24 cellular contexts compared by ENCODE assay signal in genomic region chr9:137374131-137374845, GRCh38. TPM values are rescaled to one million over a fixed set of nuclear protein-coding genes. Genes with fewer than 3 reads are reported as not detected.
DNase-seq lines count a peak whose midpoint lies in the region; ATAC-seq, FAIRE-seq and TF ChIP-seq lines count a peak whose summit lies in the region.
"Had no signal": no experiment of that assay in that cellular context is flagged by ENCODE, and none has a peak within 500 bp of the region (broad histone marks: within the 10 kb centered on the region; RNA-seq: fewer than 3 reads in every experiment).

No MANE protein-coding gene starts in this region.

- peaks cover 0 to 7% (median 0%) of the 10 kb centered on the region in 12 donors for H3K9me3 ChIP-seq in heart left ventricle
- peaks cover 7% of the 10 kb centered on the region for H3K9me3 ChIP-seq in K562 (replicated peaks; ENCODE audit: control insufficient read depth, insufficient read depth, low read depth, low read length)
- H3K9me3 ChIP-seq in neuronal stem cell (replicated peaks in 1 of 2; ENCODE audit: control insufficient read depth in 2 of 2, insufficient read depth in 1 of 2, low read depth in 1 of 2, low read length in 2 of 2) = peaks cover 12% of the 10 kb centered on the region in 2 donors
- no peaks in the 10 kb centered on the region for H3K9me3 ChIP-seq in aorta (ENCODE audit: control insufficient read depth, low read length)

- no peak overlapping the region for H3K27ac ChIP-seq in heart left ventricle
- no peak overlapping the region for H3K27ac ChIP-seq in K562 (ENCODE audit: extremely low read depth, low read depth, low read length)
- peak overlapping the region; percentile 90 for H3K27ac ChIP-seq in neuronal stem cell (replicated peaks; ENCODE audit: low read length)
- no peak overlapping the region for H3K27ac ChIP-seq in aorta (ENCODE audit: low read depth in 1 of 2, low read length in 2 of 2)
- H3K27ac ChIP-seq: KMS-11 had no signal

- H3K27me3 ChIP-seq in heart left ventricle (no peaks in the 10 kb centered on the region), K562 (ENCODE audit: control insufficient read depth in 2 of 2, insufficient read depth in 2 of 2, low read length in 2 of 2) (no peaks in the 10 kb centered on the region), neuronal stem cell (ENCODE audit: control insufficient read depth in 3 of 3, insufficient read depth in 3 of 3, low read depth in 1 of 3, low read length in 3 of 3) (no peaks in the 10 kb centered on the region), aorta (ENCODE audit: control insufficient read depth in 1 of 2, insufficient read depth in 2 of 2, low read length in 1 of 2) (no peaks in the 10 kb centered on the region)

- ATAC-seq in heart left ventricle (peak in 1 of 4 donors; percentile 4), left cardiac atrium (no peak), K562 (no peak), aorta (ENCODE audit: low FRiP score) (no peak), HG03135 (IDR thresholded peaks at IDR 0.05; ENCODE audit: unreplicated experiment) (no peak)

- H2BK120ac ChIP-seq in neuronal stem cell (ENCODE audit: low read depth, low read length) = peak overlapping the region; percentile 51

- CTCF ChIA-PET in K562 (lab: Yijun Ruan, JAX; ENCODE audit: low intra/inter-chr PET ratio) = no interaction called here

- no peaks in the 10 kb centered on the region for H3K4me1 ChIP-seq in heart left ventricle
- H3K4me1 ChIP-seq in K562 (replicated peaks in 1 of 2; ENCODE audit: control insufficient read depth in 2 of 2, insufficient read depth in 2 of 2, low read length in 2 of 2) = peaks cover 0 to 38% of the 10 kb centered on the region in 2 experiments; a peak in 2 of 5 replicates
- peaks cover 39% of the 10 kb centered on the region in 2 donors for H3K4me1 ChIP-seq in neuronal stem cell (ENCODE audit: control insufficient read depth in 2 of 2, insufficient read depth in 1 of 2, low read depth in 1 of 2, low read length in 2 of 2)
- H3K4me1 ChIP-seq in aorta (ENCODE audit: control insufficient read depth in 1 of 2, insufficient read depth in 2 of 2, low read length in 2 of 2) = no peaks in the 10 kb centered on the region

- POLR2A ChIA-PET in K562 (lab: Yijun Ruan, JAX) = interaction anchor here (0.8 kb wide), 1 partner anchor 15 kb away, joined by 3 read pairs; no protein-coding TSS in a partner anchor

- H3K79me1 ChIP-seq in neuronal stem cell (ENCODE audit: low read depth, low read length) = no peaks in the 10 kb centered on the region

- TF ChIP-seq RAD21 in K562 (CRISPR knock-in tag; conservative IDR thresholded peaks at IDR 0.05 in 1 of 2, IDR thresholded peaks at IDR 0.05 in 1 of 2) = no peak

- no peak for FAIRE-seq in K562 (lab: Jason Lieb, UNC)
- FAIRE-seq in H54 (lab: Jason Lieb, UNC) = no peak
- FAIRE-seq: A204.1, RCC 7860 had no signal

- H4K8ac ChIP-seq in neuronal stem cell (ENCODE audit: low read depth, low read length) = no peak overlapping the region

- no peak overlapping the region for H2AFZ ChIP-seq in K562 (ENCODE audit: low read depth, low read length)
- no peak overlapping the region for H2AFZ ChIP-seq in neuronal stem cell (ENCODE audit: low read length)

- H2BK15ac ChIP-seq in neuronal stem cell (ENCODE audit: low read length) = peak overlapping the region; percentile 52

- H3K9me1 ChIP-seq in K562 (ENCODE audit: control insufficient read depth, insufficient read depth, low read length) = no peaks in the 10 kb centered on the region

- H4K91ac ChIP-seq in neuronal stem cell (ENCODE audit: low read depth, low read length, poor library complexity) = no peak overlapping the region

- no peak overlapping the region for H3K4me3 ChIP-seq in heart left ventricle
- no peak overlapping the region for H3K4me3 ChIP-seq in K562
- peak overlapping the region in 1 of 2 donors; percentile 39 for H3K4me3 ChIP-seq in neuronal stem cell (ENCODE audit: low read length in 2 of 2)
- no peak overlapping the region for H3K4me3 ChIP-seq in aorta (ENCODE audit: low read length in 2 of 2)

- in situ Hi-C loops in K562 (cut with MboI) = no loop called here

- H2AK5ac ChIP-seq in neuronal stem cell (ENCODE audit: low read depth, low read length) = peak overlapping the region; percentile 97

- peak overlapping the region; percentile 35 for H2BK5ac ChIP-seq in neuronal stem cell (ENCODE audit: low read length)

- intact Hi-C loops in heart left ventricle (cut with DNase I) = no loop called here
- intact Hi-C loops in left cardiac atrium (cut with DNase I) = no loop called here
- intact Hi-C loops in K562 (cut with micrococcal nuclease) = no loop called here
- intact Hi-C loops in aorta (cut with DNase I) = no loop called here

- H3K14ac ChIP-seq in neuronal stem cell (ENCODE audit: low read length) = peak overlapping the region; percentile 6

- H4K20me1 ChIP-seq in K562 (replicated peaks; ENCODE audit: control insufficient read depth, insufficient read depth, low read length) = no peaks in the 10 kb centered on the region

- TF ChIP-seq CTCF in heart left ventricle (IDR thresholded peaks at IDR 0.05) (no peak), K562 (IDR thresholded peaks at IDR 0.05 in 2 of 3, conservative IDR thresholded peaks at IDR 0.05 in 1 of 3; ENCODE audit: insufficient read depth in 2 of 3, low read depth in 1 of 3, low read length in 3 of 3) (no peak)

- peak overlapping the region; percentile 86 for H3K18ac ChIP-seq in neuronal stem cell (ENCODE audit: low read length)

- H3K36me3 ChIP-seq in heart left ventricle = peaks cover 0 to 20% (median 0%) of the 10 kb centered on the region in 9 donors
- no peaks in the 10 kb centered on the region for H3K36me3 ChIP-seq in K562 (ENCODE audit: control insufficient read depth, insufficient read depth, low read length)
- peaks cover 0 to 6% of the 10 kb centered on the region in 2 donors for H3K36me3 ChIP-seq in neuronal stem cell (replicated peaks in 1 of 2; ENCODE audit: control insufficient read depth in 2 of 2, insufficient read depth in 2 of 2, low read length in 2 of 2)
- H3K36me3 ChIP-seq in aorta (ENCODE audit: control insufficient read depth in 1 of 2, insufficient read depth in 2 of 2, low read length in 1 of 2) = no peaks in the 10 kb centered on the region

- TF ChIP-seq EP300 in K562 (IDR thresholded peaks at IDR 0.05; ENCODE audit: low read length) = no peak

- DNase-seq in heart left ventricle (peak in 4 of 5 donors; percentile 10 to 55 (median 14)), left cardiac atrium (no peak), K562 (ENCODE audit: extremely low read depth in 1 of 4, low spot score in 3 of 4) (no peak), neuronal stem cell (ENCODE audit: low spot score) (no peak), aorta (peak; percentile 25 to 67), H54 (ENCODE audit: insufficient read length, low spot score) (no peak)
- DNase-seq: CD4-positive, alpha-beta memory T cell; DMS153; GDM1; HFFc6; NCI-H1417; NCI-H187 treated with DMSO at 0.1 percent for 48 hours; NCI-H2227 treated with DMSO at 0.1 percent for 48 hours; NCI-H510A treated with DMSO at 0.1 percent for 48 hours; NCI-H774; SHP77 had no signal

- H3K4me2 ChIP-seq in K562 (ENCODE audit: insufficient read depth, low read length) (no peak overlapping the region), neuronal stem cell (ENCODE audit: insufficient read depth, low read length, poor library complexity, severe bottlenecking) (no peak overlapping the region)
- H3K4me2 ChIP-seq: KMS-11 had no signal

- 94 to 96% (median 95%) methylated on average over 26 to 37 of the region's 37 CpGs for WGBS in heart left ventricle, 4 donors
- WGBS in K562 (ENCODE audit: insufficient coverage, low coverage, missing lambda C conversion rate) = 60% methylated on average over 29 of the region's 37 CpGs
- no CpG with 5 or more reads among the region's 37 CpGs for WGBS in neuronal stem cell (ENCODE audit: extremely low coverage in 2 of 2, insufficient read length in 2 of 2, insufficient replicate concordance in 1 of 2), 2 donors
- 95% methylated on average over 37 of the region's 37 CpGs for WGBS in aorta, 2 donors

- no peak overlapping the region for H3K23ac ChIP-seq in neuronal stem cell (ENCODE audit: low read depth, low read length, poor library complexity)

- H3K79me2 ChIP-seq in K562 (ENCODE audit: control insufficient read depth, insufficient read depth, low read length) = no peaks in the 10 kb centered on the region

- TF ChIP-seq POLR2A in heart left ventricle (IDR thresholded peaks at IDR 0.05) (no peak), K562 (conservative IDR thresholded peaks at IDR 0.05) (no peak), H54 (IDR thresholded peaks at IDR 0.05; ENCODE audit: low read depth, low read length) (no peak)

- peak overlapping the region; percentile 38 for H3K4ac ChIP-seq in neuronal stem cell (ENCODE audit: low read length)

- no peak overlapping the region for H2BK12ac ChIP-seq in neuronal stem cell (ENCODE audit: low read length)

- BruUV-seq in K562 (replicated peaks; lab: Mats Ljungman, UMichigan) = no TSS peak

- H3K9ac ChIP-seq in K562 (ENCODE audit: insufficient read depth in 1 of 2, low read depth in 2 of 2, low read length in 2 of 2) (no peak overlapping the region), neuronal stem cell (ENCODE audit: low read depth, low read length, poor library complexity) (no peak overlapping the region)
- H3K9ac ChIP-seq: KMS-11 had no signal

RNA-seq across cellular contexts. Expression of gene EXD3, which starts 48.7 kb away (rescaled TPM):
- total RNA-seq in heart left ventricle (10 to 100 TPM in 2 of 9 donors, 1 to 10 TPM in 7; 4.1 to 12.9 (median 8.6) TPM), left cardiac atrium (10 to 100 TPM in 1 of 2 donors, 1 to 10 TPM in 1; 8.0 to 11.7 TPM), K562 (2014; rRNA removed) (6.5 and 6.7 TPM in 2 replicates), K562 (2014; rRNA removed; fragmentation: Illumina TruSeq; extraction: Trizol) (1.3 and 1.5 TPM in 2 replicates), K562 (2015; rRNA removed; fragmentation: Illumina TruSeq; extraction: Trizol) (3.3 and 3.4 TPM in 2 replicates), K562 (2021) (11.7 and 12.5 TPM in 2 replicates), aorta (10 to 100 TPM; 21.9 to 38.2 TPM)
- polyA plus RNA-seq in heart left ventricle (10 to 100 TPM in 1 of 2 donors, 1 to 10 TPM in 1; 5.6 to 15.2 TPM), K562 (2011; rRNA removed) (3.9 and 8.0 TPM in 2 replicates), K562 (2014; fragmentation: Illumina TruSeq; extraction: Trizol) (5.6 and 8.5 TPM in 2 replicates), K562 (2014; fragmentation: Nextera tagmentation; extraction: Ambion mirVana) (under 1 TPM; 0.29 to 0.35 TPM), K562 (2014; rRNA removed) (8.6 and 10.2 TPM in 2 replicates), aorta (10 to 100 TPM; 15.9 to 96.8 TPM)
- 17.3 and 38.8 TPM in 2 replicates for total RNA-seq in K562 (2011; cell fraction: chromatin; rRNA removed; ENCODE audit: low replicate concordance)
- 26.5 and 29.7 TPM in 2 replicates for total RNA-seq in K562 (2011; cell fraction: nucleolus; rRNA removed)
- 17.2 and 17.5 TPM in 2 replicates for total RNA-seq in K562 (2011; cell fraction: nucleoplasm; rRNA removed)
- 5.1 and 8.7 TPM in 2 replicates for polyA plus RNA-seq in K562 (2011; cell fraction: cytosol; rRNA removed)
- polyA plus RNA-seq in K562 (2011; cell fraction: nucleus; rRNA removed) = 60.2 and 73.6 TPM in 2 replicates
- polyA plus RNA-seq in K562 (2012) = 7.9 and 18.3 TPM in 2 replicates
- 2.0 and 3.0 TPM in 2 replicates for polyA minus RNA-seq in K562 (2011; rRNA and poly(A)+ RNA removed)
- polyA minus RNA-seq in K562 (2011; cell fraction: cytosol; rRNA and poly(A)+ RNA removed) = 2.3 and 5.6 TPM in 2 replicates
- 6.2 and 8.9 TPM in 2 replicates for polyA minus RNA-seq in K562 (2011; cell fraction: nucleus; rRNA and poly(A)+ RNA removed)
- polyA plus RNA-seq in neuronal stem cell (2013, experiment 1 of 2) = 21.1 TPM
- 19.9 TPM for polyA plus RNA-seq in neuronal stem cell (2013, experiment 2 of 2)

RNA-seq across cellular contexts. Expression of gene NOXA1, which starts 48.9 kb away (rescaled TPM):
- total RNA-seq in heart left ventricle (1 to 10 TPM in 8 of 9 donors, under 1 TPM in 1; 0.81 to 5.5 (median 2.7) TPM), left cardiac atrium (1 to 10 TPM; 2.5 to 5.3 TPM), K562 (2014; rRNA removed) (0.33 and 0.50 TPM in 2 replicates), K562 (2014; rRNA removed; fragmentation: Illumina TruSeq; extraction: Trizol) (not detected in 2 replicates), K562 (2015; rRNA removed; fragmentation: Illumina TruSeq; extraction: Trizol) (0.07 TPM in 1 of 2 replicates, not detected in the other), K562 (2021) (0.63 and 1.2 TPM in 2 replicates), aorta (1 to 10 TPM; 4.1 to 8.5 TPM)
- polyA plus RNA-seq in heart left ventricle (1 to 10 TPM in 1 of 2 donors, under 1 TPM in 1; 0.44 to 4.1 TPM), K562 (2011; rRNA removed) (0.11 and 0.22 TPM in 2 replicates), K562 (2014; fragmentation: Illumina TruSeq; extraction: Trizol) (not detected in 2 replicates), K562 (2014; fragmentation: Nextera tagmentation; extraction: Ambion mirVana) (not detected), K562 (2014; rRNA removed) (0.20 and 0.50 TPM in 2 replicates), aorta (10 to 100 TPM in 1 of 2 donors, 1 to 10 TPM in 1; 2.9 to 12.6 TPM)
- 0.25 and 0.97 TPM in 2 replicates for total RNA-seq in K562 (2011; cell fraction: chromatin; rRNA removed; ENCODE audit: low replicate concordance)
- total RNA-seq in K562 (2011; cell fraction: nucleolus; rRNA removed) = 1.6 and 1.8 TPM in 2 replicates
- 0.69 and 0.88 TPM in 2 replicates for total RNA-seq in K562 (2011; cell fraction: nucleoplasm; rRNA removed)
- 0.13 and 0.36 TPM in 2 replicates for polyA plus RNA-seq in K562 (2011; cell fraction: cytosol; rRNA removed)
- polyA plus RNA-seq in K562 (2011; cell fraction: nucleus; rRNA removed) = 2.8 and 4.7 TPM in 2 replicates
- polyA plus RNA-seq in K562 (2012) = 0.34 and 2.4 TPM in 2 replicates
- not detected in 2 replicates for polyA minus RNA-seq in K562 (2011; rRNA and poly(A)+ RNA removed)
- polyA minus RNA-seq in K562 (2011; cell fraction: cytosol; rRNA and poly(A)+ RNA removed) = not detected in 2 replicates
- polyA minus RNA-seq in K562 (2011; cell fraction: nucleus; rRNA and poly(A)+ RNA removed) = 0.81 and 1.00 TPM in 2 replicates
- polyA plus RNA-seq in neuronal stem cell (2013, experiment 1 of 2) = 0.61 TPM
- 0.64 TPM for polyA plus RNA-seq in neuronal stem cell (2013, experiment 2 of 2)
- total RNA-seq: Daoy, H4, M059J, OCI-LY7 had no signal

Comparison
In these comparisons a context has a peak if more than half of its experiments do, and no peak if none do; other contexts are left out.
1. DNase-seq: peak in heart left ventricle (4 of 5) and aorta (2 of 2); none in left cardiac atrium (single experiment), K562 (0 of 4), neuronal stem cell (single experiment) and H54 (single experiment).